In the genomic region with DNA sequence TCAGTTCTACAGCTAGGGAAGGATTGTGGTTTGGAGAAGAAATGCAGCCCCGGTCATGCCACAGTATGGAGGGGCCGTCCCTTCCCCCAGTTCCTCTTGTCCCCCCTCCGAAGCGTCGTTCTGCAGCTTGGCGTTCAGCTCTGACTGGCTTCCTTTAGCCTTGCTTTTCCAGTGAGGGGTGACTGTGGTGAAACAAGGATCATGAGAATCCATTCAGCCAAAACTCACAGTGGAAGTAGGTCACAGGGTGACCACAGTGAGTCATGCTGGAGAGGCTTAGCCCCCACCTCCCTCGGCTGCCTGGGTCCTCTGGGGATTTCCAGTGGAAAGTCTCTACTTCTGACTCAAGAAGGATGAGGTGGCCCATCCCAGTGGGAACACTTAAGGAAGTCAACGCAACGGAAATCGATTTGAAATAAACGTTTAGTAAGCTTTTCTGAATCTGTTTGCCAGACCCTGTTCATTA, we compare ENCODE assay signal across 10 cellular contexts. TPM values are rescaled to one million over a fixed set of nuclear protein-coding genes. Genes with fewer than 3 reads are reported as not detected.
A peak's percentile ranks its signal among the peaks of the same experiment; 100 is the strongest.
DNase-seq lines count a peak whose midpoint lies in the region; ATAC-seq and TF ChIP-seq lines count a peak whose summit lies in the region.
"Had no signal": no experiment of that assay in that cellular context is flagged by ENCODE, and none has a peak within 500 bp of the region (broad histone marks: within the 10 kb centered on the region; RNA-seq: fewer than 3 reads in every experiment).

No MANE protein-coding gene starts in this region.

- TF ChIP-seq CTCF in brain microvascular endothelial cell (IDR thresholded peaks at IDR 0.05; ENCODE audit: low read depth, low read length, missing control alignments) (no peak), tibial nerve (IDR thresholded peaks at IDR 0.05) (peak in 1 of 5 experiments; percentile 11)

- H3K4me1 ChIP-seq in tibial nerve = peaks cover 0 to 47% (median 19%) of the 10 kb centered on the region in 4 donors

- no peak for TF ChIP-seq POLR2A in tibial nerve (IDR thresholded peaks at IDR 0.05)

- no peak for ATAC-seq in GM18858 (IDR thresholded peaks at IDR 0.05; ENCODE audit: unreplicated experiment)

- no peak overlapping the region for H3K4me3 ChIP-seq in brain microvascular endothelial cell (ENCODE audit: low read depth, low read length)
- H3K4me3 ChIP-seq in tibial nerve = no peak overlapping the region

- WGBS in tibial nerve, 2 donors = 8 to 19% methylated on average over 11 of the region's 11 CpGs

- TF ChIP-seq EP300 in tibial nerve (IDR thresholded peaks at IDR 0.05) = peak in 1 of 2 donors; percentile 91

- in situ Hi-C loops in brain microvascular endothelial cell (cut with HindIII; ENCODE audit: low pct_ligation_motif_present, low sequenced_read_pairs) = loop anchor here (5.0 kb wide), 1 partner anchor 38 kb away; no protein-coding TSS in a partner anchor

- H3K27ac ChIP-seq in brain microvascular endothelial cell = peak overlapping the region; percentile 98
- peak overlapping the region; percentile 62 to 87 (median 75) for H3K27ac ChIP-seq in tibial nerve
- H3K27ac ChIP-seq: HL-60 had no signal

- peaks cover 0 to 11% (median 0%) of the 10 kb centered on the region in 4 donors for H3K9me3 ChIP-seq in tibial nerve

- H3K27me3 ChIP-seq in brain microvascular endothelial cell (replicated peaks) = no peaks in the 10 kb centered on the region
- H3K27me3 ChIP-seq in tibial nerve = peaks cover 0 to 5% of the 10 kb centered on the region in 2 donors

- DNase-seq in activated CD8-positive, alpha-beta memory T cell treated with anti-CD3 and anti-CD28 coated beads for 24 hours = peak; percentile 75
- DNase-seq in activated CD8-positive, alpha-beta memory T cell treated with anti-CD3 and anti-CD28 coated beads, Interleukin-2, amount 50 U/mL, for 4 hours = no peak
- DNase-seq in brain microvascular endothelial cell (peak; percentile 99), mesenteric fat pad (ENCODE audit: low spot score) (peak; percentile 89), tibial nerve (ENCODE audit: low spot score in 2 of 2) (peak; percentile 66 to 77), NCI-H2196 treated with DMSO at 0.1 percent for 48 hours (lab: John Stamatoyannopoulos, UW; ENCODE audit: unreplicated experiment) (no peak), GM19240 (ENCODE audit: insufficient read length, low spot score) (no peak)
- DNase-seq: CD4-positive, CD25-positive, alpha-beta regulatory T cell had no signal

- H3K36me3 ChIP-seq in brain microvascular endothelial cell (replicated peaks) (no peaks in the 10 kb centered on the region), tibial nerve (no peaks in the 10 kb centered on the region)

RNA-seq across cellular contexts. Expression of a gene that starts 37.3 kb away (rescaled TPM):
- total RNA-seq in mesenteric fat pad = 735 TPM
- 1,000 to 10,000 TPM in 1 of 4 donors, 100 to 1,000 TPM in 3; 470 to 1,210 (median 744) TPM for total RNA-seq in tibial nerve

Comparison
In these comparisons a context has a peak if more than half of its experiments do, and no peak if none do; other contexts are left out.
1. DNase-seq: peak in activated CD8-positive, alpha-beta memory T cell treated with anti-CD3 and anti-CD28 coated beads for 24 hours (single experiment), brain microvascular endothelial cell (single experiment), mesenteric fat pad (single experiment) and tibial nerve (2 of 2); none in activated CD8-positive, alpha-beta memory T cell treated with anti-CD3 and anti-CD28 coated beads, Interleukin-2, amount 50 U/mL, for 4 hours (single experiment), NCI-H2196 treated with DMSO at 0.1 percent for 48 hours (single experiment) and GM19240 (single experiment).